Comparison of ENCODE assay signal across 12 cellular contexts in the genomic region with DNA sequence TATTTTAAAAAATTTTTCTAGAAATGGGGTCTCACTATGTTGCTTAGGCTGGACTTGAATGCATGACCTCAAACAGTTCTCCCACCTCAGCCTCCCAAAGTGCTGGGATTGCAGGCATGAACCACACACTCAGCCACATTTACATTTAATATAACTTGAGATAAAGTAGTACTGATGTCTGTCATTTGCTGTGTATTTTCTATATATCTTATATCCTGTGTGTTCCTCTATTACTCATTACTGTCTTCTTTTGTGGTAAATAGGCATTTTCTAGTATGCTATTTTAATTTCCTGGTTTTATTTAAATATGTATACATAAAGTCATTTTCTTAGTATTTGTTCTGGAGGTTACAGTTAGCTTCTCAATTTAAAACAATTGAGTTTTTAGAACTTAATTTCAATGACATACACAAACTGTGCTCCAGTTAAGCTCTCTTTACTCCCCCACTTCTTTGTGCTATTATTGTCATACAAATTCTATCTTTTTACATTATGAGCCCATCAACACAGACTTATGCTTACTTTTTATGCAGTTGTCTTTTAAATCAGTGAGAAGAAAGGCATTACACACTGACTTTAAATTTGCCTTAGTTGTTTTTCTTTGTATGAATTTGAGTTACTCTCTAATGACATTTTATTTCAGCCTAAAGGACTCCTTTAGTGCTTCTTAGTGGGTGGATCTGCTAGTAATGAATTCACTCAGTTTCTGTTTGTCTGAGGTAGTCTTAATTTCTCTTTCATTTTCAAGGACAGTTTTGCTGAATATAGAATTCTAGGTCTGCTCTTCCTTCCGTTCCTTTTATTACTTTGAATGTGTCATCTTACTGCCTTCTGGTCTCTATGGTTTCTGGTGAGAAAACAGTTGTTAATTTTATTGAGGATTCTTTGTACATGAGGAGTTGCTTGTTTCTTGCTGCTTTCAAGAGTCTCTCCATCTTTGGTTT. TPM values are rescaled to one million over a fixed set of nuclear protein-coding genes. Genes with fewer than 3 reads are reported as not detected.
DNase-seq lines count a peak whose midpoint lies in the region; ATAC-seq and TF ChIP-seq lines count a peak whose summit lies in the region.
"Had no signal": no experiment of that assay in that cellular context is flagged by ENCODE, and none has a peak within 500 bp of the region (broad histone marks: within the 10 kb centered on the region; RNA-seq: fewer than 3 reads in every experiment).

No MANE protein-coding gene starts in this region.

- ATAC-seq in HG03135 (IDR thresholded peaks at IDR 0.05; ENCODE audit: unreplicated experiment), result peak; percentile 87

- TF ChIP-seq CTCF in GM13977 (IDR thresholded peaks at IDR 0.05; ENCODE audit: extremely low read depth, insufficient read depth, missing control alignments), result no peak
- TF ChIP-seq CTCF in GM20000 (IDR thresholded peaks at IDR 0.05; ENCODE audit: extremely low read depth, missing control alignments), result no peak
- no peak for TF ChIP-seq CTCF in BE2C (IDR thresholded peaks at IDR 0.05; ENCODE audit: low read depth, low read length)
- no peak for TF ChIP-seq CTCF in right atrium auricular region (IDR thresholded peaks at IDR 0.05)

- in situ Hi-C loops in GM13977 (cut with MboI; ENCODE audit: low pct_unique_long_range_greater_than_20kb, low sequenced_read_pairs, unreplicated experiment), result no loop called here

- H3K9me3 Mint-ChIP-seq in activated naive CD8-positive, alpha-beta T cell (ENCODE audit: low read depth), result peaks cover 7% of the 10 kb centered on the region

- no peak overlapping the region for H3K4me3 ChIP-seq in BE2C (ENCODE audit: low read depth, low read length)
- no peak overlapping the region for H3K4me3 ChIP-seq in right atrium auricular region

- H3K27me3 ChIP-seq in BE2C, result no peaks in the 10 kb centered on the region
- no peaks in the 10 kb centered on the region for H3K27me3 ChIP-seq in right atrium auricular region

- H3K36me3 ChIP-seq in BE2C (no peaks in the 10 kb centered on the region), right atrium auricular region (no peaks in the 10 kb centered on the region)

- H3K27ac ChIP-seq in right atrium auricular region, result no peak overlapping the region
- H3K27ac ChIP-seq: RWPE1 had no signal

- H3K9me3 ChIP-seq in BE2C (no peaks in the 10 kb centered on the region), right atrium auricular region (peaks cover 0 to 14% of the 10 kb centered on the region in 2 donors)

- no peaks in the 10 kb centered on the region for H3K4me1 ChIP-seq in BE2C
- no peaks in the 10 kb centered on the region for H3K4me1 ChIP-seq in right atrium auricular region

- H3K27ac Mint-ChIP-seq in activated naive CD8-positive, alpha-beta T cell, result peak overlapping the region; percentile 79

- peaks cover 14% of the 10 kb centered on the region for H3K4me1 Mint-ChIP-seq in activated naive CD8-positive, alpha-beta T cell (ENCODE audit: low read depth)

- DNase-seq in GM13977 (ENCODE audit: low spot score) (peak; percentile 62), GM20000 (ENCODE audit: low spot score) (peak; percentile 65), cerebellar cortex (ENCODE audit: low spot score) (no peak), occipital lobe (lab: John Stamatoyannopoulos, UW) (no peak), BE2C (no peak), right atrium auricular region (ENCODE audit: low spot score) (no peak)
- DNase-seq: DND-41, glutamatergic neuron, substantia nigra had no signal

- H3K27me3 Mint-ChIP-seq in activated naive CD8-positive, alpha-beta T cell, result no peaks in the 10 kb centered on the region

- H3K4me3 Mint-ChIP-seq in activated naive CD8-positive, alpha-beta T cell, result peak overlapping the region; percentile 36

- H3K36me3 Mint-ChIP-seq in activated naive CD8-positive, alpha-beta T cell, result peaks cover 3% of the 10 kb centered on the region

RNA-seq across cellular contexts. Expression of a gene that starts 6.2 kb away (rescaled TPM):
- total RNA-seq in occipital lobe (125 TPM), right atrium auricular region (10 to 100 TPM; 12.7 to 18.2 TPM)
- 10.4 TPM for polyA plus RNA-seq in BE2C (2012; ENCODE audit: insufficient read depth, insufficient read length, low read depth)

Comparison
In these comparisons a context has a peak if more than half of its experiments do, and no peak if none do; other contexts are left out.
1. DNase-seq: peak in GM13977 (single experiment) and GM20000 (single experiment); none in cerebellar cortex (single experiment), occipital lobe (single experiment), BE2C (single experiment) and right atrium auricular region (single experiment).